ENCODE assay signal across 8 cellular contexts in genomic region chr14:102694530-102695171, GRCh38.
DNase-seq lines count a peak whose midpoint lies in the region; ATAC-seq and TF ChIP-seq lines count a peak whose summit lies in the region.

No MANE protein-coding gene starts in this region.

- DNase-seq in GM04504 (ENCODE audit: low read depth) (peak; percentile 44), NAMALWA (ENCODE audit: low spot score) (peak; percentile 85), anterior cingulate cortex (lab: John Stamatoyannopoulos, UW) (peak in 35 of 58 donors; percentile 5 to 74 (median 26)), right atrium auricular region (ENCODE audit: low spot score) (peak; percentile 70), sciatic nerve (ENCODE audit: low spot score) (peak; percentile 69)

- H3K4me3 ChIP-seq in right atrium auricular region = no peak overlapping the region

- peaks cover 0 to 25% of the 10 kb centered on the region in 2 donors for H3K4me1 ChIP-seq in right atrium auricular region

- TF ChIP-seq CTCF in right atrium auricular region (IDR thresholded peaks at IDR 0.05) = peak; percentile 40 to 79

- intact Hi-C loops in sciatic nerve (cut with DNase I) = loop anchor here (10.0 kb wide), 1 partner anchor 220 kb away; no protein-coding TSS in a partner anchor

- no peaks in the 10 kb centered on the region for H3K9me3 ChIP-seq in right atrium auricular region

- no peaks in the 10 kb centered on the region for H3K27me3 ChIP-seq in right atrium auricular region

- H3K36me3 ChIP-seq in right atrium auricular region = no peaks in the 10 kb centered on the region

- ATAC-seq in SK-N-SH treated with all-trans-retinoic acid at 6 μM for 48 hours (peak; percentile 84), sciatic nerve (peak; percentile 89), GM19351 (IDR thresholded peaks at IDR 0.05; ENCODE audit: unreplicated experiment) (no peak), HG02642 (IDR thresholded peaks at IDR 0.05; ENCODE audit: poor library complexity, unreplicated experiment) (no peak)

- no peak overlapping the region for H3K27ac ChIP-seq in right atrium auricular region

TF ChIP-seq in SK-N-SH treated with all-trans-retinoic acid at 6 μM for 48 hours, 23 proteins besides CTCF, POLR2A, EP300 and RAD21:
- TF ChIP-seq ZC3H10 (CRISPR knock-in tag; IDR thresholded peaks at IDR 0.05) (no peak), TOX (CRISPR knock-in tag; IDR thresholded peaks at IDR 0.05; ENCODE audit: borderline replicate concordance) (no peak), BACH2 (CRISPR knock-in tag; IDR thresholded peaks at IDR 0.05; ENCODE audit: borderline replicate concordance) (no peak), ARNTL (CRISPR knock-in tag; IDR thresholded peaks at IDR 0.05; ENCODE audit: borderline replicate concordance, low read depth) (no peak), OSR1 (CRISPR knock-in tag; IDR thresholded peaks at IDR 0.05) (no peak), TCF4 (CRISPR knock-in tag; IDR thresholded peaks at IDR 0.05; ENCODE audit: borderline replicate concordance) (no peak), ZFP30 (CRISPR knock-in tag; IDR thresholded peaks at IDR 0.05) (no peak), SNAI2 (CRISPR knock-in tag; IDR thresholded peaks at IDR 0.05) (no peak), ZNF8 (CRISPR knock-in tag; IDR thresholded peaks at IDR 0.05) (no peak), POU6F1 (CRISPR knock-in tag; IDR thresholded peaks at IDR 0.05; ENCODE audit: borderline replicate concordance, low read depth) (no peak), ZNF70 (CRISPR knock-in tag; IDR thresholded peaks at IDR 0.05) (no peak), CSDC2 (CRISPR knock-in tag; IDR thresholded peaks at IDR 0.05) (no peak)
- TF ChIP-seq, protein P1, sequence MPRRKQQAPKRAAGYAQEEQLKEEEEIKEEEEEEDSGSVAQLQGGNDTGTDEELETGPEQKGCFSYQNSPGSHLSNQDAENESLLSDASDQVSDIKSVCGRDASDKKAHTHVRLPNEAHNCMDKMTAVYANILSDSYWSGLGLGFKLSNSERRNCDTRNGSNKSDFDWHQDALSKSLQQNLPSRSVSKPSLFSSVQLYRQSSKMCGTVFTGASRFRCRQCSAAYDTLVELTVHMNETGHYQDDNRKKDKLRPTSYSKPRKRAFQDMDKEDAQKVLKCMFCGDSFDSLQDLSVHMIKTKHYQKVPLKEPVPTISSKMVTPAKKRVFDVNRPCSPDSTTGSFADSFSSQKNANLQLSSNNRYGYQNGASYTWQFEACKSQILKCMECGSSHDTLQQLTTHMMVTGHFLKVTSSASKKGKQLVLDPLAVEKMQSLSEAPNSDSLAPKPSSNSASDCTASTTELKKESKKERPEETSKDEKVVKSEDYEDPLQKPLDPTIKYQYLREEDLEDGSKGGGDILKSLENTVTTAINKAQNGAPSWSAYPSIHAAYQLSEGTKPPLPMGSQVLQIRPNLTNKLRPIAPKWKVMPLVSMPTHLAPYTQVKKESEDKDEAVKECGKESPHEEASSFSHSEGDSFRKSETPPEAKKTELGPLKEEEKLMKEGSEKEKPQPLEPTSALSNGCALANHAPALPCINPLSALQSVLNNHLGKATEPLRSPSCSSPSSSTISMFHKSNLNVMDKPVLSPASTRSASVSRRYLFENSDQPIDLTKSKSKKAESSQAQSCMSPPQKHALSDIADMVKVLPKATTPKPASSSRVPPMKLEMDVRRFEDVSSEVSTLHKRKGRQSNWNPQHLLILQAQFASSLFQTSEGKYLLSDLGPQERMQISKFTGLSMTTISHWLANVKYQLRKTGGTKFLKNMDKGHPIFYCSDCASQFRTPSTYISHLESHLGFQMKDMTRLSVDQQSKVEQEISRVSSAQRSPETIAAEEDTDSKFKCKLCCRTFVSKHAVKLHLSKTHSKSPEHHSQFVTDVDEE (CRISPR knock-in tag; IDR thresholded peaks at IDR 0.05) = no peak

Comparison
In these comparisons a context has a peak if more than half of its experiments do, and no peak if none do; other contexts are left out.
1. DNase-seq: peak in every context shown above with its lines; median percentile 85 in NAMALWA; 70 in right atrium auricular region; 69 in sciatic nerve; 44 in GM04504; 26 in anterior cingulate cortex.
2. ATAC-seq: peak in SK-N-SH treated with all-trans-retinoic acid at 6 μM for 48 hours (single experiment) and sciatic nerve (single experiment); none in GM19351 (single experiment) and HG02642 (single experiment).